In genomic region chrX:142483965-142484364, GRCh38 we compare ENCODE assay signal across 22 cellular contexts.
"Had no signal": no experiment of that assay in that cellular context is flagged by ENCODE, and none has a peak within 500 bp of the region (broad histone marks: within the 10 kb centered on the region; RNA-seq: fewer than 3 reads in every experiment).

No MANE protein-coding gene starts in this region.

- H3K4me3 ChIP-seq: esophagus squamous epithelium, gastroesophageal sphincter, lung, neural progenitor cell, ovary, stomach had no signal

- H3K4me1 Mint-ChIP-seq: immature natural killer cell, neural progenitor cell had no signal

- H3K36me3 Mint-ChIP-seq: immature natural killer cell; natural killer cell treated with Interleukin-12 subunit alpha and Interleukin-12 subunit beta and Interleukin-15 and Interleukin-18, amount 100 ng/mL, for 72 hours; neural progenitor cell had no signal

- H3K36me3 ChIP-seq: esophagus squamous epithelium, gastroesophageal sphincter, neural progenitor cell, ovary, stomach had no signal

- DNase-seq: effector memory CD4-positive, alpha-beta T cell; esophagus squamous epithelium; foreskin fibroblast; glutamatergic neuron; immature natural killer cell; left colon; left ventricle myocardium superior; mesenchymal stem cell; midbrain; nucleus accumbens; ovary; right cardiac atrium; small intestine; stimulated activated CD4-positive, alpha-beta T cell treated with anti-CD3 and anti-CD28 coated beads, Interleukin-12 subunit alpha, Interleukin-12 subunit beta, amount 100 ng/mL, for 4 hours; stimulated activated naive CD4-positive, alpha-beta T cell; stomach had no signal

- H3K9me3 Mint-ChIP-seq: natural killer cell treated with Interleukin-12 subunit alpha and Interleukin-12 subunit beta and Interleukin-15 and Interleukin-18, amount 100 ng/mL, for 72 hours; neural progenitor cell had no signal

- H3K4me3 Mint-ChIP-seq: immature natural killer cell; natural killer cell treated with Interleukin-12 subunit alpha and Interleukin-12 subunit beta and Interleukin-15 and Interleukin-18, amount 100 ng/mL, for 72 hours; neural progenitor cell had no signal

- H3K27me3 Mint-ChIP-seq: natural killer cell treated with Interleukin-12 subunit alpha and Interleukin-12 subunit beta and Interleukin-15 and Interleukin-18, amount 100 ng/mL, for 72 hours had no signal

- H3K27me3 ChIP-seq: esophagus squamous epithelium, gastroesophageal sphincter, neural progenitor cell, ovary, stomach had no signal

- FAIRE-seq: endometrium, keratinocyte, small intestine had no signal

- ATAC-seq: gastroesophageal sphincter; left colon; left ventricle myocardium superior; natural killer cell treated with Interleukin-12 subunit alpha and Interleukin-12 subunit beta and Interleukin-15 and Interleukin-18, amount 100 ng/mL, for 72 hours; right cardiac atrium had no signal

- H3K27ac Mint-ChIP-seq: immature natural killer cell; natural killer cell treated with Interleukin-12 subunit alpha and Interleukin-12 subunit beta and Interleukin-15 and Interleukin-18, amount 100 ng/mL, for 72 hours; neural progenitor cell had no signal
